ENCODE assay signal across 8 cellular contexts in genomic region chr14:56195727-56196126, GRCh38.
A peak's percentile ranks its signal among the peaks of the same experiment; 100 is the strongest.
DNase-seq lines count a peak whose midpoint lies in the region; ATAC-seq lines count a peak whose summit lies in the region.

No MANE protein-coding gene starts in this region.

- peaks cover 82% of the 10 kb centered on the region for H3K4me1 ChIP-seq in BLaER1

- no peaks in the 10 kb centered on the region for H3K27me3 ChIP-seq in BLaER1

- H3K4me2 ChIP-seq in BLaER1: peak overlapping the region; percentile 91

- peaks cover 11% of the 10 kb centered on the region; the same call in 1 of the 2 replicates for H3K9me3 ChIP-seq in BLaER1

- peaks cover 26% of the 10 kb centered on the region for H3K36me3 ChIP-seq in BLaER1

- H4K20me1 ChIP-seq in BLaER1: no peaks in the 10 kb centered on the region

- H3K27ac ChIP-seq in BLaER1: peak overlapping the region; percentile 86

- ATAC-seq in GM18858 (IDR thresholded peaks at IDR 0.05; ENCODE audit: unreplicated experiment) (peak; percentile 77), HG03025 (IDR thresholded peaks at IDR 0.05; ENCODE audit: low FRiP score, unreplicated experiment) (peak; percentile 74)

- H3K9ac ChIP-seq in BLaER1: peak overlapping the region; percentile 74

- peak overlapping the region; percentile 55 for H3K4me3 ChIP-seq in BLaER1

- DNase-seq in NCI-H748 (lab: John Stamatoyannopoulos, UW; ENCODE audit: unreplicated experiment): peak; percentile 95
- DNase-seq in dermis blood vessel endothelial cell: peak; percentile 62
- peak; percentile 29 for DNase-seq in stimulated activated CD8-positive, alpha-beta memory T cell treated with anti-CD3 and anti-CD28 coated beads, Interleukin-4, amount 100 ng/mL, for 48 hours
- no peak for DNase-seq in middle frontal gyrus (ENCODE audit: extremely low spot score, low spot score)
- no peak for DNase-seq in cerebellar cortex (ENCODE audit: low spot score)

Comparison
In these comparisons a context has a peak if more than half of its experiments do, and no peak if none do; other contexts are left out.
1. DNase-seq: peak in NCI-H748 (single experiment), dermis blood vessel endothelial cell (single experiment) and stimulated activated CD8-positive, alpha-beta memory T cell treated with anti-CD3 and anti-CD28 coated beads, Interleukin-4, amount 100 ng/mL, for 48 hours (single experiment); none in middle frontal gyrus (single experiment) and cerebellar cortex (single experiment).